9 cellular contexts compared by ENCODE assay signal in the genomic region with DNA sequence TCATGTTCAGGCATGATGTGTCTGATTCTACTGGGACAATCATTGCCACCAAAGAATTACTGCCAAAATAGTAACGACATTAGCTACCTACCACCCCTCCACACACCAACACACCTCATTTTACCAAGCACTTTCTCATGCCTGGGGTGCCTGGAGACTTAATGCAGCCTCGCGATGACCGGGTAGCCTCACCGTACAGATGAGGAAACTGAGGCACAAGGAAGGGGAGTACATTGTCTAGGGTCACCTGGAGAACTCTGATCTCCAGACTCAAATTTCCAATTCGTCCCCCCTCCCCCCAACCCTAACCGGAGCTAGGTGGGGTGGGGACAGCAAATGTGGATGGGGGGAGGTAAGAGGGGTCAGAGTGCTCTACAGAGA. TPM values are rescaled to one million over a fixed set of nuclear protein-coding genes. Genes with fewer than 3 reads are reported as not detected.
DNase-seq lines count a peak whose midpoint lies in the region; ATAC-seq and TF ChIP-seq lines count a peak whose summit lies in the region.
"Had no signal": no experiment of that assay in that cellular context is flagged by ENCODE, and none has a peak within 500 bp of the region (broad histone marks: within the 10 kb centered on the region; RNA-seq: fewer than 3 reads in every experiment).

No MANE protein-coding gene starts in this region.

- intact Hi-C loops in head of caudate nucleus (cut with DNase I), result loop anchor here (5.0 kb wide), 1 partner anchor 70 kb away; no protein-coding TSS in a partner anchor

- peak; percentile 46 for ATAC-seq in GM18511 (IDR thresholded peaks at IDR 0.05; ENCODE audit: unreplicated experiment)
- no peak for ATAC-seq in gastroesophageal sphincter

- no peak for TF ChIP-seq POLR2A in gastroesophageal sphincter (IDR thresholded peaks at IDR 0.05)

- POLR2A ChIA-PET in HEK293 (lab: Yijun Ruan, JAX), result interaction anchor here (0.9 kb wide), 1 partner anchor 58 kb away, joined by 3 read pairs; a partner anchor contains a TSS
- POLR2A ChIA-PET in SK-N-SH (lab: Yijun Ruan, JAX), result interaction anchor here (0.6 kb wide), 1 partner anchor 44 kb away, joined by 3 read pairs; no protein-coding TSS in a partner anchor

- H3K27ac ChIP-seq in HEK293 (ENCODE audit: extremely low read depth, low read depth, low read length), result no peak overlapping the region
- no peak overlapping the region for H3K27ac ChIP-seq in SK-N-SH (ENCODE audit: low read depth in 2 of 2, low read length in 1 of 2)
- no peak overlapping the region for H3K27ac ChIP-seq in muscle layer of duodenum (ENCODE audit: low read length)
- H3K27ac ChIP-seq in gastroesophageal sphincter, result no peak overlapping the region
- H3K27ac ChIP-seq: neutrophil had no signal

- H3K27me3 ChIP-seq in SK-N-SH (ENCODE audit: insufficient read depth), result peaks cover 33% of the 10 kb centered on the region
- peaks cover 21% of the 10 kb centered on the region for H3K27me3 ChIP-seq in muscle layer of duodenum (ENCODE audit: low read depth, low read length)
- H3K27me3 ChIP-seq in gastroesophageal sphincter, result peaks cover 72% of the 10 kb centered on the region

- H3K4me3 ChIP-seq in HEK293 (ENCODE audit: low read depth, low read length) (no peak overlapping the region), SK-N-SH (ENCODE audit: low read depth in 2 of 2, low read length in 1 of 2) (no peak overlapping the region; a peak in 1 of 4 replicates), muscle layer of duodenum (ENCODE audit: low read depth in 1 of 2, low read length in 2 of 2) (peak overlapping the region; percentile 14 to 57), gastroesophageal sphincter (peak overlapping the region in 1 of 2 donors; percentile 52)

- H3K4me1 ChIP-seq in HEK293 (ENCODE audit: control insufficient read depth, insufficient read depth, low read length) (no peaks in the 10 kb centered on the region), SK-N-SH (ENCODE audit: control insufficient read depth in 1 of 2, insufficient read depth in 2 of 2, low read depth in 1 of 2, low read length in 1 of 2) (peaks cover 11 to 22% of the 10 kb centered on the region in 2 experiments; a peak in 2 of 4 replicates), muscle layer of duodenum (ENCODE audit: control insufficient read depth in 1 of 2, insufficient read depth in 2 of 2, low read length in 2 of 2) (peaks cover 0 to 35% of the 10 kb centered on the region in 2 donors), gastroesophageal sphincter (peaks cover 0 to 46% (median 27%) of the 10 kb centered on the region in 3 donors)

- H3K36me3 ChIP-seq in HEK293 (ENCODE audit: control insufficient read depth in 2 of 2, insufficient read depth in 1 of 2, low read length in 2 of 2) (no peaks in the 10 kb centered on the region), SK-N-SH (replicated peaks in 1 of 2; ENCODE audit: control insufficient read depth in 1 of 2, insufficient read depth in 2 of 2, low read length in 1 of 2) (no peaks in the 10 kb centered on the region), muscle layer of duodenum (ENCODE audit: control insufficient read depth in 1 of 2, insufficient read depth in 2 of 2, low read length in 2 of 2) (no peaks in the 10 kb centered on the region), gastroesophageal sphincter (no peaks in the 10 kb centered on the region)
- H3K36me3 ChIP-seq: neutrophil had no signal

- DNase-seq in SK-N-SH (no peak), putamen (ENCODE audit: low spot score) (no peak), head of caudate nucleus (no peak), pons (ENCODE audit: low spot score) (no peak)

- WGBS in SK-N-SH (ENCODE audit: low lambda C conversion rate), result 11% methylated on average over 7 of the region's 7 CpGs
- WGBS in gastroesophageal sphincter (ENCODE audit: low coverage in 1 of 2), 2 donors, result 0 to 4% methylated on average over 1 to 5 of the region's 7 CpGs

- TF ChIP-seq CTCF in HEK293 (tag by site-specific recombination; IDR thresholded peaks at IDR 0.05), result no peak
- peak; percentile 1; the same call in 1 of the 2 replicates for TF ChIP-seq CTCF in SK-N-SH (IDR thresholded peaks at IDR 0.05)
- TF ChIP-seq CTCF in gastroesophageal sphincter (IDR thresholded peaks at IDR 0.05), result no peak

- CTCF ChIA-PET in HEK293 (lab: Yijun Ruan, JAX), result interaction anchor here (0.5 to 9.3 kb wide), 49 partner anchors 9 to 1055 kb away, joined by 3 to 191 read pairs (median 5); a partner anchor contains a TSS
- CTCF ChIA-PET in SK-N-SH (lab: Yijun Ruan, JAX), result interaction anchor here (0.6 to 13.8 kb wide), 51 partner anchors 8 to 342 kb away, joined by 3 to 306 read pairs (median 7); a partner anchor contains a TSS

- H2AFZ ChIP-seq in SK-N-SH (ENCODE audit: low read depth), result no peak overlapping the region

- TF ChIP-seq RAD21 in SK-N-SH (IDR thresholded peaks at IDR 0.05; ENCODE audit: low read length), result no peak

- H3K9me3 ChIP-seq in HEK293 (ENCODE audit: control insufficient read depth, insufficient read depth, low read depth, low read length) (no peaks in the 10 kb centered on the region), SK-N-SH (no peaks in the 10 kb centered on the region), muscle layer of duodenum (ENCODE audit: control insufficient read depth in 1 of 2, low read length in 2 of 2) (no peaks in the 10 kb centered on the region), gastroesophageal sphincter (no peaks in the 10 kb centered on the region)
- H3K9me3 ChIP-seq: neutrophil had no signal

- TF ChIP-seq EP300 in SK-N-SH (IDR thresholded peaks at IDR 0.05; ENCODE audit: borderline replicate concordance in 1 of 2, low read depth in 1 of 2, low read length in 1 of 2) (no peak), gastroesophageal sphincter (IDR thresholded peaks at IDR 0.05) (no peak)

- no peaks in the 10 kb centered on the region for H4K20me1 ChIP-seq in SK-N-SH (ENCODE audit: insufficient read depth)

- no peaks in the 10 kb centered on the region for H3K79me2 ChIP-seq in SK-N-SH (ENCODE audit: insufficient read depth)

- H3F3A ChIP-seq in SK-N-SH (replicated peaks; ENCODE audit: insufficient read depth), result peaks cover 4% of the 10 kb centered on the region

- H3K9me2 ChIP-seq in SK-N-SH, result no peaks in the 10 kb centered on the region

- H3K4me2 ChIP-seq in SK-N-SH, result peak overlapping the region; percentile 78; the same call in 1 of the 2 replicates

- H3K9ac ChIP-seq in SK-N-SH, result no peak overlapping the region

TF ChIP-seq in HEK293, 187 proteins besides CTCF, POLR2A, EP300 and RAD21 (continues in another document):
- TF ChIP-seq ZNF248 (tag by site-specific recombination; IDR thresholded peaks at IDR 0.05) (no peak), HOXA7 (CRISPR knock-in tag; IDR thresholded peaks at IDR 0.05; ENCODE audit: borderline replicate concordance) (no peak)

TF ChIP-seq in SK-N-SH, 30 proteins besides CTCF, POLR2A, EP300 and RAD21:
- TF ChIP-seq, protein P1, sequence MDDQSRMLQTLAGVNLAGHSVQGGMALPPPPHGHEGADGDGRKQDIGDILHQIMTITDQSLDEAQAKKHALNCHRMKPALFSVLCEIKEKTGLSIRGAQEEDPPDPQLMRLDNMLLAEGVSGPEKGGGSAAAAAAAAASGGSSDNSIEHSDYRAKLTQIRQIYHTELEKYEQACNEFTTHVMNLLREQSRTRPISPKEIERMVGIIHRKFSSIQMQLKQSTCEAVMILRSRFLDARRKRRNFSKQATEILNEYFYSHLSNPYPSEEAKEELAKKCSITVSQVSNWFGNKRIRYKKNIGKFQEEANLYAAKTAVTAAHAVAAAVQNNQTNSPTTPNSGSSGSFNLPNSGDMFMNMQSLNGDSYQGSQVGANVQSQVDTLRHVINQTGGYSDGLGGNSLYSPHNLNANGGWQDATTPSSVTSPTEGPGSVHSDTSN (IDR thresholded peaks at IDR 0.05), result no peak
- TF ChIP-seq SIN3A (IDR thresholded peaks at IDR 0.05; ENCODE audit: borderline replicate concordance, low read depth, low read length) (no peak), RCOR1 (IDR thresholded peaks at IDR 0.05; ENCODE audit: low read length) (no peak), ELF1 (IDR thresholded peaks at IDR 0.05) (no peak), RXRA (IDR thresholded peaks at IDR 0.05; ENCODE audit: borderline replicate concordance, low read depth) (no peak), NRF1 (IDR thresholded peaks at IDR 0.05; ENCODE audit: low read depth, low read length) (no peak), TAF1 (IDR thresholded peaks at IDR 0.05; ENCODE audit: borderline replicate concordance, low read depth, low read length) (no peak)

RNA-seq across cellular contexts. Expression of a gene that starts 2.7 kb away (rescaled TPM):
- 0.08 and 0.30 TPM in 2 replicates for polyA plus RNA-seq in SK-N-SH (2012; rRNA removed)
- 0.13 and 0.39 TPM in 2 replicates for polyA plus RNA-seq in SK-N-SH (2012; cell fraction: cytosol; rRNA removed)
- polyA plus RNA-seq in SK-N-SH (2012; cell fraction: nucleus; rRNA removed), result 0.26 and 0.65 TPM in 2 replicates
- total RNA-seq in gastroesophageal sphincter, result 1 to 10 TPM in 1 of 4 donors, under 1 TPM in 2, not detected in 1; 0.12 to 2.3 (median 0.27) TPM

RNA-seq across cellular contexts. Expression of a gene that starts 30.7 kb away (rescaled TPM):
- 4.1 and 4.7 TPM in 2 replicates for polyA plus RNA-seq in SK-N-SH (2012; rRNA removed)
- polyA plus RNA-seq in SK-N-SH (2012; cell fraction: cytosol; rRNA removed), result 2.4 and 4.4 TPM in 2 replicates
- 5.0 and 7.0 TPM in 2 replicates for polyA plus RNA-seq in SK-N-SH (2012; cell fraction: nucleus; rRNA removed)
- total RNA-seq in gastroesophageal sphincter, result 10 to 100 TPM; 40.9 to 75.9 (median 60.0) TPM

RNA-seq across cellular contexts. Expression of a gene that starts 57.9 kb away (rescaled TPM):
- polyA plus RNA-seq in SK-N-SH (2012; rRNA removed), result 3.7 and 4.4 TPM in 2 replicates
- polyA plus RNA-seq in SK-N-SH (2012; cell fraction: cytosol; rRNA removed), result 1.7 and 3.2 TPM in 2 replicates
- polyA plus RNA-seq in SK-N-SH (2012; cell fraction: nucleus; rRNA removed), result 11.4 and 13.9 TPM in 2 replicates
- 10 to 100 TPM; 14.8 to 36.6 (median 19.7) TPM for total RNA-seq in gastroesophageal sphincter

Comparison
In these comparisons a context has a peak if more than half of its experiments do, and no peak if none do; other contexts are left out.
1. H3K4me3 ChIP-seq: peak in muscle layer of duodenum (2 of 2); none in HEK293 (single experiment) and SK-N-SH (0 of 2).